ENCODE assay signal across 9 cellular contexts in the genomic region with DNA sequence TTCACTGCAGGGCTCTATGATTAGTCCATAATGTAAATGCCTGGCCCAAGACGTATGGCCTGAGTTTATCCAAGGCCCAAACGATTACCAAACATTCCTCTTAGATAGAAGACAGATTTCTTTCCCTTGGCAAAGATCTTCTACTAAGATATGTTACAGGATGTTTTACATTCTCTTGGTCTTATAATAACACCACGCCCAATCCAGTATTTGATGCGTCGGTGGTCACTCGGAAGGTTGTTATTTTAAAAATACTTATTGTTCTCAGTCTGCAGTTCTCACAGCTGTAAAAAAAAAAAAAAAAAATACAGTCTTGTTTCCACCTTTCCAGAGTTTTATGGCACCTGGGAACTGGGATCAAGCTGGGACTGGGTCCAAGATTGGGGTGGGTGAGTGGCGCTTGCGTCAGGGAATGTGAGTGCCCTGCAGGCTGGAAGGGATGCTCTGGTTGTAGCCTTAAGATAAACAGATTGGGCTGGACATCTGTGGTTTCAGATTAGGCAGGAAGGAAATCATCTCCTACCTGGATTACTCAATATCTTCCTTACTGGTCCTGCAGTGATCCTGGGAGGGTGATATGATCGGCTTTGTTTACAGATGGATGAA.
DNase-seq lines count a peak whose midpoint lies in the region; ATAC-seq and TF ChIP-seq lines count a peak whose summit lies in the region.
"Had no signal": no experiment of that assay in that cellular context is flagged by ENCODE, and none has a peak within 500 bp of the region (broad histone marks: within the 10 kb centered on the region; RNA-seq: fewer than 3 reads in every experiment).

No MANE protein-coding gene starts in this region.

- H3K27ac ChIP-seq in colonic mucosa, result peak overlapping the region; percentile 68

- H3K36me3 ChIP-seq in colonic mucosa, result no peaks in the 10 kb centered on the region

- intact Hi-C loops in colonic mucosa (cut with DNase I), result no loop called here

- no peaks in the 10 kb centered on the region for H3K4me1 ChIP-seq in colonic mucosa

- peak; percentile 92 for DNase-seq in AG10803 (ENCODE audit: low read depth)
- DNase-seq in NCI-H82 (lab: John Stamatoyannopoulos, UW), result peak; percentile 46
- DNase-seq in colonic mucosa, result peak; percentile 88
- DNase-seq in myocyte (ENCODE audit: low read depth), result peak; percentile 44
- no peak for DNase-seq in NCI-H748 treated with DMSO at 0.1 percent for 48 hours (lab: John Stamatoyannopoulos, UW)
- no peak for DNase-seq in DMS79 (lab: John Stamatoyannopoulos, UW)
- DNase-seq: occipital lobe had no signal

- H3K9me3 ChIP-seq in colonic mucosa, result no peaks in the 10 kb centered on the region

- TF ChIP-seq CTCF in AG10803 (conservative IDR thresholded peaks at IDR 0.05; ENCODE audit: low read length) (no peak), colonic mucosa (IDR thresholded peaks at IDR 0.05) (no peak)

- ATAC-seq in GM19455 (IDR thresholded peaks at IDR 0.05; ENCODE audit: unreplicated experiment), result no peak
- ATAC-seq in HG02840 (IDR thresholded peaks at IDR 0.05; ENCODE audit: low FRiP score, unreplicated experiment), result no peak

- peak overlapping the region in 1 of 2 donors; percentile 42 for H3K9ac ChIP-seq in colonic mucosa (ENCODE audit: low read depth in 2 of 2, low read length in 2 of 2)

- H3K27me3 ChIP-seq in colonic mucosa, result no peaks in the 10 kb centered on the region

- H3K4me3 ChIP-seq in AG10803 (ENCODE audit: low read length) (no peak overlapping the region), colonic mucosa (no peak overlapping the region)

Comparison
In these comparisons a context has a peak if more than half of its experiments do, and no peak if none do; other contexts are left out.
1. DNase-seq: peak in AG10803 (single experiment), NCI-H82 (single experiment), colonic mucosa (single experiment) and myocyte (single experiment); none in NCI-H748 treated with DMSO at 0.1 percent for 48 hours (single experiment) and DMS79 (single experiment).